27 cellular contexts compared by ENCODE assay signal in genomic region chr10:64201936-64202335, GRCh38.
"Had no signal": no experiment of that assay in that cellular context is flagged by ENCODE, and none has a peak within 500 bp of the region (broad histone marks: within the 10 kb centered on the region; RNA-seq: fewer than 3 reads in every experiment).

No MANE protein-coding gene starts in this region.

- H3K9me3 ChIP-seq: SJCRH30 had no signal

- H3K36me3 ChIP-seq: SJCRH30 had no signal

- H3K4me3 ChIP-seq: PC-9, SJCRH30, SK-N-MC had no signal

- DNase-seq: Karpas-422, MM.1S, MV-4-11, NCI-H1092, NCI-H1105, NCI-H1417 treated with DMSO at 0.1 percent for 48 hours, NCI-H1436 treated with DMSO at 0.1 percent for 48 hours, NCI-H1694 treated with DMSO at 0.1 percent for 48 hours, NCI-H187 treated with DMSO at 0.1 percent for 48 hours, NCI-H2029, NCI-H2171 treated with DMSO at 0.1 percent for 48 hours, NCI-H2227 treated with DMSO at 0.1 percent for 48 hours, NCI-H345, NCI-H446, NCI-H510A treated with DMSO at 0.1 percent for 48 hours, NCI-H524 treated with DMSO at 0.1 percent for 48 hours, NCI-H526 treated with DMSO at 0.1 percent for 48 hours, NCI-H774, PC-9, SHP77, SIG-M5, SJCRH30, T-cell had no signal

- H3K4me1 ChIP-seq: SJCRH30 had no signal

- ATAC-seq: Panc1, Right ventricle myocardium inferior, SK-N-SH treated with all-trans-retinoic acid at 6 μM for 48 hours, T-cell had no signal
